In the genomic region with DNA sequence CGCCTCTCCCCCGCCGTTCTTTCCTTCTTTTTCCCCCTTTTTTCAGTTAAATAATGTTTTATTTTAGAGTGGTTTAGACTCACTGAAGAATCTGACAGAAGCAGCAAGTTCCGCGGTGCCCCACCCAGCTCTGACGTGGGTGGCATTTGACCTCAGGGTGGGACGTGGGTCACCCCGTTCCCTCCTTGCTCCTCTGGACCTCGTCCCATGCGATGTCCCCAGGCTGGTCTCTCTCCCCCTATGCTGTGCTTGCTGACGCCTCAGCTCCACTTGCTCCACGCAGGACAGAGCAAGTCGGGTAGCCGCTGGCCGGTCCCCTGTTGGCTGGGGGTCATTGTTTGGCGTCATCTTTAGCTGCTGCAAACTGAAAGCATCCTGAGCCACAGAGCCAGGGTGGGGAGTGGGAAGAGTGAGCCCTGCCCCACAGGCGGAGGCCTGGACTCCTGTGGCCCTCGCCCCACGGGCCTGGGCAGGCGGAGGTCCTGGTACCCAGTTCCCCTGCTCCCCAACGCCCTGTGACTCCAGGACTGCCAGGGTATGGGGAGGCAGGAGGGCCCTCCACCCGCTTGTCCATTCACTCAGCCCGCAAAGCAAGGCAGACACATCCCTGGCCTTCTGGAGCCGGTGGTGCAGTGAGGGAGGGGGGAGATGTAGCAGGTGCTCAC, we compare ENCODE assay signal across 15 cellular contexts.
"Had no signal": no experiment of that assay in that cellular context is flagged by ENCODE, and none has a peak within 500 bp of the region (broad histone marks: within the 10 kb centered on the region; RNA-seq: fewer than 3 reads in every experiment).

No MANE protein-coding gene starts in this region.

- H3K27me3 Mint-ChIP-seq: activated naive CD4-positive, alpha-beta T cell treated with anti-CD3 and anti-CD28 coated beads, Interleukin-2, amount 50 U/mL, for 24 hours; naive thymus-derived CD4-positive, alpha-beta T cell; progenitor cell of endocrine pancreas had no signal

- ATAC-seq: left ventricle myocardium superior; naive thymus-derived CD4-positive, alpha-beta T cell had no signal

- H3K27ac Mint-ChIP-seq: T-helper 2 cell treated with Interferon-gamma antibody and Interleukin-4, amounts not matched to agents 5 μg/mL and 100 μg/mL, for 36 hours had no signal

- H3K9me3 ChIP-seq: esophagus muscularis mucosa, right atrium auricular region, tibial nerve had no signal

- H3K27me3 ChIP-seq: esophagus muscularis mucosa, right atrium auricular region, tibial nerve had no signal

- H3K9me3 Mint-ChIP-seq: activated naive CD4-positive, alpha-beta T cell treated with anti-CD3 and anti-CD28 coated beads, Interleukin-2, amount 50 U/mL, for 24 hours; naive thymus-derived CD4-positive, alpha-beta T cell; T-helper 2 cell treated with Interferon-gamma antibody and Interleukin-4, amounts not matched to agents 5 μg/mL and 100 μg/mL, for 36 hours had no signal

- H3K4me3 ChIP-seq: esophagus muscularis mucosa, right atrium auricular region, tibial nerve had no signal

- DNase-seq: activated CD4-positive, alpha-beta T cell treated with anti-CD3 and anti-CD28 coated beads, Interleukin-2, amount 50 U/mL, for 4 hours; activated gamma-delta T cell; cerebellar nuclear complex; effector CD4-positive, alpha-beta T cell; left ventricle myocardium superior; naive thymus-derived CD4-positive, alpha-beta T cell; nucleus accumbens; stimulated activated CD4-positive, alpha-beta T cell treated with anti-CD3 and anti-CD28 coated beads, Interleukin-15, amount 100 ng/mL, for 24 hours; stimulated activated CD4-positive, alpha-beta T cell treated with anti-CD3 and anti-CD28 coated beads, Interleukin-2, amount 100 ng/mL, for 48 hours had no signal

- H3K4me3 Mint-ChIP-seq: activated naive CD4-positive, alpha-beta T cell treated with anti-CD3 and anti-CD28 coated beads, Interleukin-2, amount 50 U/mL, for 24 hours; naive thymus-derived CD4-positive, alpha-beta T cell; T-helper 2 cell treated with Interferon-gamma antibody and Interleukin-4, amounts not matched to agents 5 μg/mL and 100 μg/mL, for 36 hours had no signal

- H3K4me1 Mint-ChIP-seq: activated naive CD4-positive, alpha-beta T cell treated with anti-CD3 and anti-CD28 coated beads, Interleukin-2, amount 50 U/mL, for 24 hours had no signal
